Comparison of ENCODE assay signal across 20 cellular contexts in genomic region chr11:19958218-19958617, GRCh38.
A peak's percentile ranks its signal among the peaks of the same experiment; 100 is the strongest.
DNase-seq lines count a peak whose midpoint lies in the region; ATAC-seq and TF ChIP-seq lines count a peak whose summit lies in the region.
"Had no signal": no experiment of that assay in that cellular context is flagged by ENCODE, and none has a peak within 500 bp of the region (broad histone marks: within the 10 kb centered on the region; RNA-seq: fewer than 3 reads in every experiment).

No MANE protein-coding gene starts in this region.

- intact Hi-C loops in MCF 10A (cut with micrococcal nuclease): no loop called here
- intact Hi-C loops in breast epithelium (cut with DNase I; ENCODE audit: low total_unique reads): no loop called here

- no peak for TF ChIP-seq POLR2A in breast epithelium (IDR thresholded peaks at IDR 0.05)

- no peaks in the 10 kb centered on the region for H3K36me3 ChIP-seq in breast epithelium
- H3K36me3 ChIP-seq: BLaER1, HAP-1 had no signal

- no peak overlapping the region for H3K4me3 ChIP-seq in breast epithelium
- no peak overlapping the region for H3K4me3 ChIP-seq in choroid plexus epithelial cell (ENCODE audit: low read depth, low read length)
- H3K4me3 ChIP-seq: BLaER1, HAP-1 had no signal

- peaks cover 16% of the 10 kb centered on the region for H3K36me3 Mint-ChIP-seq in MCF 10A (ENCODE audit: insufficient read depth, unreplicated experiment)
- H3K36me3 Mint-ChIP-seq: CD4-positive, alpha-beta memory T cell had no signal

- POLR2A ChIA-PET in MCF 10A (lab: Yijun Ruan, JAX): interaction anchor here (0.9 to 1.6 kb wide), 2 partner anchors 30 to 53 kb away, joined by 3 to 4 read pairs; no protein-coding TSS in a partner anchor

- no peak for TF ChIP-seq CTCF in MCF 10A (IDR thresholded peaks at IDR 0.05; ENCODE audit: unreplicated experiment)
- no peak for TF ChIP-seq CTCF in breast epithelium (IDR thresholded peaks at IDR 0.05)
- no peak for TF ChIP-seq CTCF in choroid plexus epithelial cell (conservative IDR thresholded peaks at IDR 0.05; ENCODE audit: low read depth, low read length)

- peak overlapping the region; percentile 49 for H3K27ac Mint-ChIP-seq in MCF 10A (ENCODE audit: low read depth, unreplicated experiment)
- H3K27ac Mint-ChIP-seq: CD4-positive, alpha-beta memory T cell had no signal

- no peaks in the 10 kb centered on the region for H3K27me3 Mint-ChIP-seq in MCF 10A (ENCODE audit: insufficient read depth, unreplicated experiment)

- H3K4me1 ChIP-seq in breast epithelium: no peaks in the 10 kb centered on the region
- H3K4me1 ChIP-seq: HAP-1 had no signal

- H3K9me3 ChIP-seq in breast epithelium: no peaks in the 10 kb centered on the region
- H3K9me3 ChIP-seq: BLaER1, HAP-1 had no signal

- DNase-seq in MCF 10A (ENCODE audit: unreplicated experiment): no peak
- DNase-seq in breast epithelium (ENCODE audit: low spot score in 2 of 2): no peak
- DNase-seq in choroid plexus epithelial cell (ENCODE audit: low read depth): peak; percentile 46
- peak; percentile 34 to 81 for DNase-seq in lung microvascular endothelial cell (ENCODE audit: low read depth in 2 of 2)
- no peak for DNase-seq in hippocampal formation (lab: John Stamatoyannopoulos, UW)
- DNase-seq: CD4-positive, alpha-beta memory T cell; DMS153; GDM1; KBM-7; NCI-H1105 treated with DMSO at 0.1 percent for 48 hours; NCI-H1694; NCI-H2107; NCI-H2227 treated with DMSO at 0.1 percent for 48 hours; NCI-H524; OCI-M1; SHP77 had no signal

- CTCF ChIA-PET in MCF 10A (lab: Yijun Ruan, JAX): interaction anchor here (0.7 to 1.1 kb wide), 2 partner anchors 98 to 153 kb away, joined by 3 read pairs; no protein-coding TSS in a partner anchor

- H3K4me3 Mint-ChIP-seq in MCF 10A (ENCODE audit: unreplicated experiment): no peak overlapping the region
- H3K4me3 Mint-ChIP-seq: CD4-positive, alpha-beta memory T cell had no signal

- no peak for ATAC-seq in HG02852 (IDR thresholded peaks at IDR 0.05; ENCODE audit: unreplicated experiment)
- ATAC-seq in GM18873 (IDR thresholded peaks at IDR 0.05; ENCODE audit: low FRiP score, unreplicated experiment): no peak

- no TSS peak for BruUV-seq in MCF 10A (replicated peaks; lab: Mats Ljungman, UMichigan)

- H3K27me3 ChIP-seq in breast epithelium: no peaks in the 10 kb centered on the region
- H3K27me3 ChIP-seq: BLaER1 had no signal

- H3K4me1 Mint-ChIP-seq in MCF 10A (ENCODE audit: insufficient read depth, unreplicated experiment): peaks cover 49% of the 10 kb centered on the region

- H3K27ac ChIP-seq in breast epithelium: no peak overlapping the region
- H3K27ac ChIP-seq: BLaER1 had no signal

- no peaks in the 10 kb centered on the region for H3K9me3 Mint-ChIP-seq in MCF 10A (ENCODE audit: unreplicated experiment)
- H3K9me3 Mint-ChIP-seq: CD4-positive, alpha-beta memory T cell had no signal

Comparison
In these comparisons a context has a peak if more than half of its experiments do, and no peak if none do; other contexts are left out.
1. DNase-seq: peak in choroid plexus epithelial cell (single experiment) and lung microvascular endothelial cell (2 of 2); none in MCF 10A (single experiment), breast epithelium (0 of 2) and hippocampal formation (0 of 2).